Comparison of ENCODE assay signal across 29 cellular contexts in genomic region chr7:2123916-2124315, GRCh38.
"Had no signal": no experiment of that assay in that cellular context is flagged by ENCODE, and none has a peak within 500 bp of the region (broad histone marks: within the 10 kb centered on the region; RNA-seq: fewer than 3 reads in every experiment).

No MANE protein-coding gene starts in this region.

- H3K36me3 Mint-ChIP-seq: activated naive CD4-positive, alpha-beta T cell treated with anti-CD3 and anti-CD28 coated beads, Interleukin-2, amount 50 U/mL, for 72 hours; brain had no signal

- H3K36me3 ChIP-seq: Peyer's patch had no signal

- H3K9me3 Mint-ChIP-seq: activated CD4-positive, alpha-beta T cell treated with anti-CD3 and anti-CD28 coated beads, Interleukin-2, amount 10 ng/mL, durations not matched to agents 7 days and 5 days; activated naive CD4-positive, alpha-beta T cell treated with anti-CD3 and anti-CD28 coated beads for 36 hours; activated naive CD4-positive, alpha-beta T cell treated with anti-CD3 and anti-CD28 coated beads, Interleukin-2, amount 50 U/mL, for 72 hours; activated T-cell treated with anti-CD3 and anti-CD28 coated beads, Interleukin-2, amount 50 U/mL, for 4 hours; activated T-helper 1 cell treated with anti-CD3 and anti-CD28 coated beads, Interleukin-12 subunit alpha, Interleukin-12 subunit beta, Interleukin-2, Interleukin-4 antibody, amounts not matched to agents 30 ng/mL and 10 ng/mL and 1 ng/mL, durations not matched to agents 14 hours and 24 hours and 36 hours; brain had no signal

- H3K9me3 ChIP-seq: Peyer's patch had no signal

- H3K27me3 ChIP-seq: Peyer's patch had no signal

- FAIRE-seq: bronchial epithelial cell had no signal

- DNase-seq: activated CD4-positive, alpha-beta T cell treated with anti-CD3 and anti-CD28 coated beads for 36 hours; activated CD4-positive, alpha-beta T cell treated with anti-CD3 and anti-CD28 coated beads, Interleukin-2, amount 10 ng/mL, durations not matched to agents 7 days and 5 days; activated CD4-positive, alpha-beta T cell treated with anti-CD3 and anti-CD28 coated beads, Interleukin-2, amount 50 U/mL, for 48 hours; activated CD8-positive, alpha-beta T cell treated with anti-CD3 and anti-CD28 coated beads, Interleukin-2, amount 10 ng/mL, durations not matched to agents 7 days and 5 days; activated gamma-delta T cell treated with Interleukin-2 at 50 U/mL for 16 hours; activated naive CD4-positive, alpha-beta T cell treated with anti-CD3 and anti-CD28 coated beads for 36 hours; activated T-cell treated with anti-CD3 and anti-CD28 coated beads, Interleukin-2, amount 50 U/mL, for 4 hours; anterior cingulate cortex; caudate nucleus; cerebellar nuclear complex; NCI-H1694; NCI-H1930; NCI-H226; NCI-H446 treated with DMSO at 0.1 percent for 48 hours; NCI-H524; NCI-H82; PC-3; Peyer's patch; RPMI8226; SW 1271; T-helper 1 cell; T-helper 2 cell; T-helper 9 cell had no signal

- H3K4me1 ChIP-seq: Peyer's patch had no signal

- H3K4me3 Mint-ChIP-seq: activated CD4-positive, alpha-beta T cell treated with anti-CD3 and anti-CD28 coated beads for 36 hours; activated CD4-positive, alpha-beta T cell treated with anti-CD3 and anti-CD28 coated beads, Interleukin-2, amount 10 ng/mL, durations not matched to agents 7 days and 5 days; activated CD8-positive, alpha-beta T cell treated with anti-CD3 and anti-CD28 coated beads, Interleukin-2, amount 10 ng/mL, durations not matched to agents 7 days and 5 days; activated naive CD4-positive, alpha-beta T cell treated with anti-CD3 and anti-CD28 coated beads for 36 hours; activated T-cell treated with anti-CD3 and anti-CD28 coated beads, Interleukin-2, amount 50 U/mL, for 4 hours; activated T-helper 1 cell treated with anti-CD3 and anti-CD28 coated beads, Interleukin-12 subunit alpha, Interleukin-12 subunit beta, Interleukin-2, Interleukin-4 antibody, amounts not matched to agents 30 ng/mL and 10 ng/mL and 1 ng/mL, durations not matched to agents 14 hours and 24 hours and 36 hours; brain had no signal

- H3K27ac Mint-ChIP-seq: activated CD4-positive, alpha-beta T cell treated with anti-CD3 and anti-CD28 coated beads for 36 hours; activated CD4-positive, alpha-beta T cell treated with anti-CD3 and anti-CD28 coated beads, Interleukin-2, amount 10 ng/mL, durations not matched to agents 7 days and 5 days; activated CD8-positive, alpha-beta T cell treated with anti-CD3 and anti-CD28 coated beads, Interleukin-2, amount 10 ng/mL, durations not matched to agents 7 days and 5 days; activated naive CD4-positive, alpha-beta T cell treated with anti-CD3 and anti-CD28 coated beads for 36 hours; activated T-helper 1 cell treated with anti-CD3 and anti-CD28 coated beads, Interleukin-12 subunit alpha, Interleukin-12 subunit beta, Interleukin-2, Interleukin-4 antibody, amounts not matched to agents 30 ng/mL and 10 ng/mL and 1 ng/mL, durations not matched to agents 14 hours and 24 hours and 36 hours had no signal

- H3K27ac ChIP-seq: Peyer's patch had no signal

- ATAC-seq: activated CD4-positive, alpha-beta T cell treated with anti-CD3 and anti-CD28 coated beads for 36 hours; activated CD4-positive, CD25-positive, alpha-beta regulatory T cell treated with anti-CD3 and anti-CD28 coated beads, Interleukin-2, amount 50 U/mL, for 24 hours; activated CD8-positive, alpha-beta T cell treated with anti-CD3 and anti-CD28 coated beads, Interleukin-2, amount 10 ng/mL, durations not matched to agents 7 days and 5 days; activated naive CD4-positive, alpha-beta T cell treated with anti-CD3 and anti-CD28 coated beads, Interleukin-2, amount 50 U/mL, for 72 hours; activated T-cell treated with anti-CD3 and anti-CD28 coated beads, Interleukin-2, amount 50 U/mL, for 4 hours; PC-3; Right ventricle myocardium inferior had no signal

- H3K4me3 ChIP-seq: Peyer's patch had no signal

- H3K27me3 Mint-ChIP-seq: activated CD4-positive, alpha-beta T cell treated with anti-CD3 and anti-CD28 coated beads for 36 hours; activated CD4-positive, alpha-beta T cell treated with anti-CD3 and anti-CD28 coated beads, Interleukin-2, amount 10 ng/mL, durations not matched to agents 7 days and 5 days had no signal
